Comparison of ENCODE assay signal across 21 cellular contexts in the genomic region with DNA sequence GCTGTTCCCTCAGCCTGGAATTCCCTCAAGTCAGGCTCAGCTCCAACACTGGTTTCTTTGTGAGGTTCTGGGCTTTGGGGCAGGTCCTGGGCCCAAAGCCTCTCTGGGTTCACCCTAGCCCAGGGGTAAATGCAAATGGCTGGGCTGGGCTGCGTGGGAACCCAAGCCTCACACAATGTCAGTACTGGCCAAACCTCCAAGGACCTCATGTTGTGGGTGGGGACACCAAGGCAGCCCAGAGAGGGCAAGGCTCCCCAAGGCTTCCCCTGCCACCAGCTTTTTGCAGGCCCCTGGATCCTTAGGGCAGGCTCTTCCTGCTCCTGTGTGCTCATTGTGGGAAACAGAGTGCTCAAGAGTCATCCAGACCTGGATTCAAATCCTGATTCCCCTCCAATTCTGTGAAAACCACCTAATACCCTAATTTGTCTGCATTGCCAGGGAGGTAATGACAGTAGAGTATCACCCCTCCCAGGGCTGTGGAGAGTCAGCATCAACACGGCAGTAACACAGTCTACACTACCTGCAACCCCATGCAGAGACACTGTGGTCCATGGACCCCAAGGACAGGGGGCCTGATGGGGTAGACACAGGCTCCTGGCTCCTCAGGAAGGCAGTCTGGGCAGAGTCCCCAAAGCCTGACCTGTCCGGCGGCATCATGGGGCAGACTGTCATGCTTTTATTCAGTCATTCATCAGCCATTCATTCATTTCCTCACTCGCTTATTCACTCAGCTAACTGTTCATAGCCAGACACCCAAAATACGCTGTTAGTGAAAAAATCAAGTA.
DNase-seq lines count a peak whose midpoint lies in the region; ATAC-seq and TF ChIP-seq lines count a peak whose summit lies in the region.
"Had no signal": no experiment of that assay in that cellular context is flagged by ENCODE, and none has a peak within 500 bp of the region (broad histone marks: within the 10 kb centered on the region; RNA-seq: fewer than 3 reads in every experiment).

No MANE protein-coding gene starts in this region.

- dilution Hi-C loops in mammary epithelial cell (cut with HindIII; ENCODE audit: low sequenced_read_pairs) = no loop called here

- no peak overlapping the region for H2AFZ ChIP-seq in mammary epithelial cell (ENCODE audit: low read depth, low read length)

- BruUV-seq in MCF 10A (replicated peaks; lab: Mats Ljungman, UMichigan) = no TSS peak
- no TSS peak for BruUV-seq in mammary epithelial cell (replicated peaks; lab: Mats Ljungman, UMichigan)

- H3K36me3 Mint-ChIP-seq in MCF 10A (ENCODE audit: insufficient read depth, unreplicated experiment) (no peaks in the 10 kb centered on the region), chondrocyte (ENCODE audit: low read depth) (peaks cover 11% of the 10 kb centered on the region)
- H3K36me3 Mint-ChIP-seq: immature natural killer cell had no signal

- H3K9ac ChIP-seq in mammary epithelial cell (ENCODE audit: insufficient read depth, low read length) = no peak overlapping the region

- CTCF ChIA-PET in MCF 10A (lab: Yijun Ruan, JAX) (no interaction called here), mammary epithelial cell (lab: Charles Lee; ENCODE audit: low non-redundant PET) (no interaction called here)

- no peaks in the 10 kb centered on the region for H3K27me3 ChIP-seq in mammary epithelial cell (ENCODE audit: insufficient read depth, low read length)
- H3K27me3 ChIP-seq in uterus = no peaks in the 10 kb centered on the region
- H3K27me3 ChIP-seq: brain microvascular endothelial cell had no signal

- H3K4me3 Mint-ChIP-seq in MCF 10A (ENCODE audit: unreplicated experiment) (no peak overlapping the region), chondrocyte (ENCODE audit: unreplicated experiment) (no peak overlapping the region)
- H3K4me3 Mint-ChIP-seq: activated CD8-positive, alpha-beta T cell treated with anti-CD3 and anti-CD28 coated beads, Interleukin-2, amount 10 ng/mL, durations not matched to agents 7 days and 5 days; immature natural killer cell had no signal

- DNase-seq in MCF 10A (ENCODE audit: unreplicated experiment) = no peak
- no peak for DNase-seq in mammary epithelial cell
- peak; percentile 41 for DNase-seq in chondrocyte (ENCODE audit: low spot score)
- peak in 2 of 3 donors; percentile 10 to 15 for DNase-seq in mucosa of descending colon
- peak; percentile 2 to 8 for DNase-seq in uterus
- no peak for DNase-seq in NCI-H1105 treated with DMSO at 0.1 percent for 48 hours (lab: John Stamatoyannopoulos, UW)
- DNase-seq: activated CD4-positive, alpha-beta T cell treated with anti-CD3 and anti-CD28 coated beads for 1 hour; activated CD8-positive, alpha-beta T cell treated with anti-CD3 and anti-CD28 coated beads, Interleukin-2, amount 10 ng/mL, durations not matched to agents 7 days and 5 days; activated T-cell treated with anti-CD3 and anti-CD28 coated beads for 4 hours; brain microvascular endothelial cell; DMS153; hypothalamus; immature natural killer cell; NCI-H1105; NCI-H2029; NCI-H526 treated with DMSO at 0.1 percent for 48 hours; stimulated activated naive CD4-positive, alpha-beta T cell had no signal

- POLR2A ChIA-PET in MCF 10A (lab: Yijun Ruan, JAX) = no interaction called here

- in situ Hi-C loops in mammary epithelial cell (cut with MboI; ENCODE audit: low sequenced_read_pairs in 2 of 2) = no loop called here

- no peak for TF ChIP-seq POLR2A in uterus (IDR thresholded peaks at IDR 0.05)

- no peak for ATAC-seq in mucosa of descending colon
- ATAC-seq in HG02571 (IDR thresholded peaks at IDR 0.05; ENCODE audit: unreplicated experiment) = no peak
- ATAC-seq: activated CD8-positive, alpha-beta T cell treated with anti-CD3 and anti-CD28 coated beads, Interleukin-2, amount 10 ng/mL, durations not matched to agents 7 days and 5 days; gastroesophageal sphincter; Panc1; sciatic nerve had no signal

- H3K79me2 ChIP-seq in mammary epithelial cell (ENCODE audit: insufficient read depth, low read length) = no peaks in the 10 kb centered on the region

- H3K27ac Mint-ChIP-seq in MCF 10A (ENCODE audit: low read depth, unreplicated experiment) = peak overlapping the region; percentile 67
- peak overlapping the region; percentile 27 for H3K27ac Mint-ChIP-seq in chondrocyte (ENCODE audit: unreplicated experiment)
- H3K27ac Mint-ChIP-seq: activated CD8-positive, alpha-beta T cell treated with anti-CD3 and anti-CD28 coated beads, Interleukin-2, amount 10 ng/mL, durations not matched to agents 7 days and 5 days; immature natural killer cell had no signal

- H3K36me3 ChIP-seq in mammary epithelial cell (ENCODE audit: insufficient read depth, low read length) (no peaks in the 10 kb centered on the region), mucosa of descending colon (ENCODE audit: low read depth) (no peaks in the 10 kb centered on the region), uterus (no peaks in the 10 kb centered on the region)
- H3K36me3 ChIP-seq: brain microvascular endothelial cell, gastroesophageal sphincter had no signal

- H3K9me3 Mint-ChIP-seq in MCF 10A (ENCODE audit: unreplicated experiment) = no peaks in the 10 kb centered on the region
- H3K9me3 Mint-ChIP-seq in chondrocyte (ENCODE audit: low read depth) = no peaks in the 10 kb centered on the region
- H3K9me3 Mint-ChIP-seq: immature natural killer cell had no signal

- 95% methylated on average over 6 of the region's 6 CpGs for WGBS in mammary epithelial cell (ENCODE audit: low coverage, missing lambda C conversion rate)

- H3K4me3 ChIP-seq in mammary epithelial cell (replicated peaks in 1 of 3; ENCODE audit: insufficient read depth in 1 of 3, low read depth in 2 of 3, low read length in 3 of 3) (no peak overlapping the region), mucosa of descending colon (no peak overlapping the region), uterus (no peak overlapping the region)
- H3K4me3 ChIP-seq: gastroesophageal sphincter had no signal

- H3K27ac ChIP-seq in mammary epithelial cell (ENCODE audit: insufficient read depth, low read depth, low read length) (no peak overlapping the region), uterus (no peak overlapping the region)
- H3K27ac ChIP-seq: brain microvascular endothelial cell, gastroesophageal sphincter had no signal

- H3K4me2 ChIP-seq in mammary epithelial cell (ENCODE audit: insufficient read depth, low read depth, low read length) = no peak overlapping the region

- no peak for TF ChIP-seq CTCF in MCF 10A (IDR thresholded peaks at IDR 0.05; ENCODE audit: unreplicated experiment)
- TF ChIP-seq CTCF in mammary epithelial cell (conservative IDR thresholded peaks at IDR 0.05 in 1 of 2, IDR thresholded peaks at IDR 0.05 in 1 of 2; ENCODE audit: extremely low read depth in 1 of 2, insufficient read depth in 1 of 2, low read depth in 1 of 2, low read length in 2 of 2) = no peak
- no peak for TF ChIP-seq CTCF in chondrocyte (IDR thresholded peaks at IDR 0.05)
- TF ChIP-seq CTCF in mucosa of descending colon (IDR thresholded peaks at IDR 0.05) = no peak
- TF ChIP-seq CTCF in uterus (IDR thresholded peaks at IDR 0.05) = no peak

- no peaks in the 10 kb centered on the region for H3K9me3 ChIP-seq in mammary epithelial cell (replicated peaks; ENCODE audit: insufficient read depth, low read length)
- H3K9me3 ChIP-seq in mucosa of descending colon = no peaks in the 10 kb centered on the region
- no peaks in the 10 kb centered on the region for H3K9me3 ChIP-seq in uterus
- H3K9me3 ChIP-seq: gastroesophageal sphincter had no signal

- intact Hi-C loops in MCF 10A (cut with micrococcal nuclease) = no loop called here
- intact Hi-C loops in mammary epithelial cell (cut with micrococcal nuclease) = no loop called here
- intact Hi-C loops in mucosa of descending colon (cut with DNase I, micrococcal nuclease) = no loop called here
- intact Hi-C loops in uterus (cut with DNase I; ENCODE audit: low total_unique reads) = no loop called here

- peaks cover 6% of the 10 kb centered on the region for H3K4me1 ChIP-seq in mammary epithelial cell (ENCODE audit: insufficient read depth, low read length)
- no peaks in the 10 kb centered on the region for H3K4me1 ChIP-seq in mucosa of descending colon (ENCODE audit: low read depth)
- no peaks in the 10 kb centered on the region for H3K4me1 ChIP-seq in uterus

- H3K4me1 Mint-ChIP-seq in MCF 10A (ENCODE audit: insufficient read depth, unreplicated experiment) (peaks cover 18% of the 10 kb centered on the region), chondrocyte (ENCODE audit: low read depth) (peaks cover 41% of the 10 kb centered on the region)

- no peaks in the 10 kb centered on the region for H3K27me3 Mint-ChIP-seq in MCF 10A (ENCODE audit: insufficient read depth, unreplicated experiment)
- no peaks in the 10 kb centered on the region for H3K27me3 Mint-ChIP-seq in chondrocyte (ENCODE audit: low read depth)

- H4K20me1 ChIP-seq in mammary epithelial cell (ENCODE audit: insufficient read depth, low read length) = no peaks in the 10 kb centered on the region

Comparison
In these comparisons a context has a peak if more than half of its experiments do, and no peak if none do; other contexts are left out.
1. DNase-seq: peak in chondrocyte (single experiment), mucosa of descending colon (2 of 3) and uterus (2 of 2); none in MCF 10A (single experiment), mammary epithelial cell (single experiment) and NCI-H1105 treated with DMSO at 0.1 percent for 48 hours (single experiment).